In the genomic region with DNA sequence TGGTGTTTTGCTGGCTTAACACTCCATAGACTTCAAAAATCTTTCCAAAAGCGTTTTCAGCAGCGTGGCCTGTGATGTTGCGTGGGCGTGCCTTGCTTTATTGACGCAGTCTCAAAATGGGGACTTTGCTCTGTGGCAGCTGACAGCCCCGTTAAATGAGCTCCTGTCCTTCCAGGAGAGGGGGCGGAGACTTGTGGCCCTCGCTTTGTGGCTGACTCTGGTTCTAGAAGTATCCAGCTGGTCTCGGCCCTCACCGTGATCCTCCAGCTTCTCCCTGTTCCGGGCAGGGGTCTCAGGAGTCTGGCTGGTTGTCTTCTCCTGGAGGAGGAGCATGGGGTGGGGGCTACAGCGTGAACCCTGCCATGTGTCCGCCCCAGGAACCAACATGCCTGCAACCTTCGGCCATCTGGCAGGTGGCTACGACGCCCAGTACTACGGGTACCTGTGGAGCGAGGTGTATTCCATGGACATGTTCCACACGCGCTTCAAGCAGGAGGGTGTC, we compare ENCODE assay signal across 1 cellular context.
A peak's percentile ranks its signal among the peaks of the same experiment; 100 is the strongest.
TF ChIP-seq lines count a peak whose summit lies in the region.

No MANE protein-coding gene starts in this region.

TF ChIP-seq in HepG2, 621 proteins besides CTCF, POLR2A, EP300 and RAD21 (continued from another document and continues in another):
- TF ChIP-seq, protein P1, sequence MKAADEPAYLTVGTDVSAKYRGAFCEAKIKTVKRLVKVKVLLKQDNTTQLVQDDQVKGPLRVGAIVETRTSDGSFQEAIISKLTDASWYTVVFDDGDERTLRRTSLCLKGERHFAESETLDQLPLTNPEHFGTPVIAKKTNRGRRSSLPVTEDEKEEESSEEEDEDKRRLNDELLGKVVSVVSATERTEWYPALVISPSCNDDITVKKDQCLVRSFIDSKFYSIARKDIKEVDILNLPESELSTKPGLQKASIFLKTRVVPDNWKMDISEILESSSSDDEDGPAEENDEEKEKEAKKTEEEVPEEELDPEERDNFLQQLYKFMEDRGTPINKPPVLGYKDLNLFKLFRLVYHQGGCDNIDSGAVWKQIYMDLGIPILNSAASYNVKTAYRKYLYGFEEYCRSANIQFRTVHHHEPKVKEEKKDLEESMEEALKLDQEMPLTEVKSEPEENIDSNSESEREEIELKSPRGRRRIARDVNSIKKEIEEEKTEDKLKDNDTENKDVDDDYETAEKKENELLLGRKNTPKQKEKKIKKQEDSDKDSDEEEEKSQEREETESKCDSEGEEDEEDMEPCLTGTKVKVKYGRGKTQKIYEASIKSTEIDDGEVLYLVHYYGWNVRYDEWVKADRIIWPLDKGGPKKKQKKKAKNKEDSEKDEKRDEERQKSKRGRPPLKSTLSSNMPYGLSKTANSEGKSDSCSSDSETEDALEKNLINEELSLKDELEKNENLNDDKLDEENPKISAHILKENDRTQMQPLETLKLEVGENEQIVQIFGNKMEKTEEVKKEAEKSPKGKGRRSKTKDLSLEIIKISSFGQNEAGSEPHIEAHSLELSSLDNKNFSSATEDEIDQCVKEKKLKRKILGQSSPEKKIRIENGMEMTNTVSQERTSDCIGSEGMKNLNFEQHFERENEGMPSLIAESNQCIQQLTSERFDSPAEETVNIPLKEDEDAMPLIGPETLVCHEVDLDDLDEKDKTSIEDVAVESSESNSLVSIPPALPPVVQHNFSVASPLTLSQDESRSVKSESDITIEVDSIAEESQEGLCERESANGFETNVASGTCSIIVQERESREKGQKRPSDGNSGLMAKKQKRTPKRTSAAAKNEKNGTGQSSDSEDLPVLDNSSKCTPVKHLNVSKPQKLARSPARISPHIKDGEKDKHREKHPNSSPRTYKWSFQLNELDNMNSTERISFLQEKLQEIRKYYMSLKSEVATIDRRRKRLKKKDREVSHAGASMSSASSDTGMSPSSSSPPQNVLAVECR (CRISPR knock-in tag; IDR thresholded peaks at IDR 0.05; ENCODE audit: borderline replicate concordance): peak; percentile 77
- TF ChIP-seq BRCA1 (CRISPR knock-in tag; IDR thresholded peaks at IDR 0.05): no peak
- 0 out of 2 replicates have a peak, but pooled peaks have one; percentile 3 for TF ChIP-seq SMAD1 (CRISPR knock-in tag; IDR thresholded peaks at IDR 0.05; ENCODE audit: borderline replicate concordance, low read depth)
- no peak for TF ChIP-seq CCAR2 (optimal IDR thresholded peaks at IDR 0.05; ENCODE audit: low read depth, low read length)
- TF ChIP-seq, protein P2, sequence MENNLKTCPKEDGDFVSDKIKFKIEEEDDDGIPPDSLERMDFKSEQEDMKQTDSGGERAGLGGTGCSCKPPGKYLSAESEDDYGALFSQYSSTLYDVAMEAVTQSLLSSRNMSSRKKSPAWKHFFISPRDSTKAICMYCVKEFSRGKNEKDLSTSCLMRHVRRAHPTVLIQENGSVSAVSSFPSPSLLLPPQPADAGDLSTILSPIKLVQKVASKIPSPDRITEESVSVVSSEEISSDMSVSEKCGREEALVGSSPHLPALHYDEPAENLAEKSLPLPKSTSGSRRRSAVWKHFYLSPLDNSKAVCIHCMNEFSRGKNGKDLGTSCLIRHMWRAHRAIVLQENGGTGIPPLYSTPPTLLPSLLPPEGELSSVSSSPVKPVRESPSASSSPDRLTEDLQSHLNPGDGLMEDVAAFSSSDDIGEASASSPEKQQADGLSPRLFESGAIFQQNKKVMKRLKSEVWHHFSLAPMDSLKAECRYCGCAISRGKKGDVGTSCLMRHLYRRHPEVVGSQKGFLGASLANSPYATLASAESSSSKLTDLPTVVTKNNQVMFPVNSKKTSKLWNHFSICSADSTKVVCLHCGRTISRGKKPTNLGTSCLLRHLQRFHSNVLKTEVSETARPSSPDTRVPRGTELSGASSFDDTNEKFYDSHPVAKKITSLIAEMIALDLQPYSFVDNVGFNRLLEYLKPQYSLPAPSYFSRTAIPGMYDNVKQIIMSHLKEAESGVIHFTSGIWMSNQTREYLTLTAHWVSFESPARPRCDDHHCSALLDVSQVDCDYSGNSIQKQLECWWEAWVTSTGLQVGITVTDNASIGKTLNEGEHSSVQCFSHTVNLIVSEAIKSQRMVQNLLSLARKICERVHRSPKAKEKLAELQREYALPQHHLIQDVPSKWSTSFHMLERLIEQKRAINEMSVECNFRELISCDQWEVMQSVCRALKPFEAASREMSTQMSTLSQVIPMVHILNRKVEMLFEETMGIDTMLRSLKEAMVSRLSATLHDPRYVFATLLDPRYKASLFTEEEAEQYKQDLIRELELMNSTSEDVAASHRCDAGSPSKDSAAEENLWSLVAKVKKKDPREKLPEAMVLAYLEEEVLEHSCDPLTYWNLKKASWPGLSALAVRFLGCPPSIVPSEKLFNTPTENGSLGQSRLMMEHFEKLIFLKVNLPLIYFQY (CRISPR knock-in tag; IDR thresholded peaks at IDR 0.05; ENCODE audit: borderline replicate concordance): no peak
- no peak for TF ChIP-seq SRF (IDR thresholded peaks at IDR 0.05; ENCODE audit: low read depth, low read length)
- TF ChIP-seq, protein P3, sequence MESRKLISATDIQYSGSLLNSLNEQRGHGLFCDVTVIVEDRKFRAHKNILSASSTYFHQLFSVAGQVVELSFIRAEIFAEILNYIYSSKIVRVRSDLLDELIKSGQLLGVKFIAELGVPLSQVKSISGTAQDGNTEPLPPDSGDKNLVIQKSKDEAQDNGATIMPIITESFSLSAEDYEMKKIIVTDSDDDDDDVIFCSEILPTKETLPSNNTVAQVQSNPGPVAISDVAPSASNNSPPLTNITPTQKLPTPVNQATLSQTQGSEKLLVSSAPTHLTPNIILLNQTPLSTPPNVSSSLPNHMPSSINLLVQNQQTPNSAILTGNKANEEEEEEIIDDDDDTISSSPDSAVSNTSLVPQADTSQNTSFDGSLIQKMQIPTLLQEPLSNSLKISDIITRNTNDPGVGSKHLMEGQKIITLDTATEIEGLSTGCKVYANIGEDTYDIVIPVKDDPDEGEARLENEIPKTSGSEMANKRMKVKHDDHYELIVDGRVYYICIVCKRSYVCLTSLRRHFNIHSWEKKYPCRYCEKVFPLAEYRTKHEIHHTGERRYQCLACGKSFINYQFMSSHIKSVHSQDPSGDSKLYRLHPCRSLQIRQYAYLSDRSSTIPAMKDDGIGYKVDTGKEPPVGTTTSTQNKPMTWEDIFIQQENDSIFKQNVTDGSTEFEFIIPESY (CRISPR knock-in tag; IDR thresholded peaks at IDR 0.05): peak; percentile 30
- no peak for TF ChIP-seq ZBTB42 (CRISPR knock-in tag; IDR thresholded peaks at IDR 0.05)
- no peak for TF ChIP-seq TP53 (CRISPR knock-in tag; conservative IDR thresholded peaks at IDR 0.05)
- TF ChIP-seq RBFOX2 (IDR thresholded peaks at IDR 0.05; ENCODE audit: low read depth, low read length): no peak; the same call in 1 of the 2 replicates
- TF ChIP-seq, protein P4, sequence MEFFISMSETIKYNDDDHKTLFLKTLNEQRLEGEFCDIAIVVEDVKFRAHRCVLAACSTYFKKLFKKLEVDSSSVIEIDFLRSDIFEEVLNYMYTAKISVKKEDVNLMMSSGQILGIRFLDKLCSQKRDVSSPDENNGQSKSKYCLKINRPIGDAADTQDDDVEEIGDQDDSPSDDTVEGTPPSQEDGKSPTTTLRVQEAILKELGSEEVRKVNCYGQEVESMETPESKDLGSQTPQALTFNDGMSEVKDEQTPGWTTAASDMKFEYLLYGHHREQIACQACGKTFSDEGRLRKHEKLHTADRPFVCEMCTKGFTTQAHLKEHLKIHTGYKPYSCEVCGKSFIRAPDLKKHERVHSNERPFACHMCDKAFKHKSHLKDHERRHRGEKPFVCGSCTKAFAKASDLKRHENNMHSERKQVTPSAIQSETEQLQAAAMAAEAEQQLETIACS (CRISPR knock-in tag; IDR thresholded peaks at IDR 0.05): no peak
- TF ChIP-seq ONECUT2 (CRISPR knock-in tag; IDR thresholded peaks at IDR 0.05): 0 out of 2 replicates have a peak, but pooled peaks have one; percentile 12
- TF ChIP-seq ZNF333 (CRISPR knock-in tag; IDR thresholded peaks at IDR 0.05; ENCODE audit: borderline replicate concordance): no peak
- TF ChIP-seq NRL (CRISPR knock-in tag; IDR thresholded peaks at IDR 0.05; ENCODE audit: borderline replicate concordance): no peak
- no peak for TF ChIP-seq ZNF326 (CRISPR knock-in tag; IDR thresholded peaks at IDR 0.05; ENCODE audit: borderline replicate concordance)
- TF ChIP-seq FOXJ3 (CRISPR knock-in tag; IDR thresholded peaks at IDR 0.05; ENCODE audit: borderline replicate concordance): no peak
- TF ChIP-seq KDM5B (CRISPR knock-in tag; IDR thresholded peaks at IDR 0.05; ENCODE audit: borderline replicate concordance): peak; percentile 62; the same call in 1 of the 2 replicates
- TF ChIP-seq, protein P5, sequence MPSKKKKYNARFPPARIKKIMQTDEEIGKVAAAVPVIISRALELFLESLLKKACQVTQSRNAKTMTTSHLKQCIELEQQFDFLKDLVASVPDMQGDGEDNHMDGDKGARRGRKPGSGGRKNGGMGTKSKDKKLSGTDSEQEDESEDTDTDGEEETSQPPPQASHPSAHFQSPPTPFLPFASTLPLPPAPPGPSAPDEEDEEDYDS (CRISPR knock-in tag; IDR thresholded peaks at IDR 0.05): peak; percentile 55; the same call in 1 of the 2 replicates
- TF ChIP-seq, protein P6, sequence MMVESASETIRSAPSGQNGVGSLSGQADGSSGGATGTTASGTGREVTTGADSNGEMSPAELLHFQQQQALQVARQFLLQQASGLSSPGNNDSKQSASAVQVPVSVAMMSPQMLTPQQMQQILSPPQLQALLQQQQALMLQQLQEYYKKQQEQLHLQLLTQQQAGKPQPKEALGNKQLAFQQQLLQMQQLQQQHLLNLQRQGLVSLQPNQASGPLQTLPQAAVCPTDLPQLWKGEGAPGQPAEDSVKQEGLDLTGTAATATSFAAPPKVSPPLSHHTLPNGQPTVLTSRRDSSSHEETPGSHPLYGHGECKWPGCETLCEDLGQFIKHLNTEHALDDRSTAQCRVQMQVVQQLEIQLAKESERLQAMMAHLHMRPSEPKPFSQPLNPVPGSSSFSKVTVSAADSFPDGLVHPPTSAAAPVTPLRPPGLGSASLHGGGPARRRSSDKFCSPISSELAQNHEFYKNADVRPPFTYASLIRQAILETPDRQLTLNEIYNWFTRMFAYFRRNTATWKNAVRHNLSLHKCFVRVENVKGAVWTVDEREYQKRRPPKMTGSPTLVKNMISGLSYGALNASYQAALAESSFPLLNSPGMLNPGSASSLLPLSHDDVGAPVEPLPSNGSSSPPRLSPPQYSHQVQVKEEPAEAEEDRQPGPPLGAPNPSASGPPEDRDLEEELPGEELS (CRISPR knock-in tag; IDR thresholded peaks at IDR 0.05): 0 out of 2 replicates have a peak, but pooled peaks have one; percentile 21
- peak; percentile 53; the same call in 1 of the 2 replicates for TF ChIP-seq MTA1 (CRISPR knock-in tag; IDR thresholded peaks at IDR 0.05; ENCODE audit: borderline replicate concordance)
- TF ChIP-seq ZNF432 (CRISPR knock-in tag; IDR thresholded peaks at IDR 0.05; ENCODE audit: borderline replicate concordance): no peak
- no peak for TF ChIP-seq SATB2 (CRISPR knock-in tag; IDR thresholded peaks at IDR 0.05)
- no peak for TF ChIP-seq ZBTB1 (CRISPR knock-in tag; IDR thresholded peaks at IDR 0.05; ENCODE audit: borderline replicate concordance)
- TF ChIP-seq ZFP41 (CRISPR knock-in tag; IDR thresholded peaks at IDR 0.05; ENCODE audit: borderline replicate concordance): no peak
- TF ChIP-seq ZNF607 (CRISPR knock-in tag; IDR thresholded peaks at IDR 0.05; ENCODE audit: borderline replicate concordance): no peak
- TF ChIP-seq ZBTB38 (CRISPR knock-in tag; IDR thresholded peaks at IDR 0.05): peak; percentile 64; the same call in 1 of the 2 replicates
- TF ChIP-seq, protein P7, sequence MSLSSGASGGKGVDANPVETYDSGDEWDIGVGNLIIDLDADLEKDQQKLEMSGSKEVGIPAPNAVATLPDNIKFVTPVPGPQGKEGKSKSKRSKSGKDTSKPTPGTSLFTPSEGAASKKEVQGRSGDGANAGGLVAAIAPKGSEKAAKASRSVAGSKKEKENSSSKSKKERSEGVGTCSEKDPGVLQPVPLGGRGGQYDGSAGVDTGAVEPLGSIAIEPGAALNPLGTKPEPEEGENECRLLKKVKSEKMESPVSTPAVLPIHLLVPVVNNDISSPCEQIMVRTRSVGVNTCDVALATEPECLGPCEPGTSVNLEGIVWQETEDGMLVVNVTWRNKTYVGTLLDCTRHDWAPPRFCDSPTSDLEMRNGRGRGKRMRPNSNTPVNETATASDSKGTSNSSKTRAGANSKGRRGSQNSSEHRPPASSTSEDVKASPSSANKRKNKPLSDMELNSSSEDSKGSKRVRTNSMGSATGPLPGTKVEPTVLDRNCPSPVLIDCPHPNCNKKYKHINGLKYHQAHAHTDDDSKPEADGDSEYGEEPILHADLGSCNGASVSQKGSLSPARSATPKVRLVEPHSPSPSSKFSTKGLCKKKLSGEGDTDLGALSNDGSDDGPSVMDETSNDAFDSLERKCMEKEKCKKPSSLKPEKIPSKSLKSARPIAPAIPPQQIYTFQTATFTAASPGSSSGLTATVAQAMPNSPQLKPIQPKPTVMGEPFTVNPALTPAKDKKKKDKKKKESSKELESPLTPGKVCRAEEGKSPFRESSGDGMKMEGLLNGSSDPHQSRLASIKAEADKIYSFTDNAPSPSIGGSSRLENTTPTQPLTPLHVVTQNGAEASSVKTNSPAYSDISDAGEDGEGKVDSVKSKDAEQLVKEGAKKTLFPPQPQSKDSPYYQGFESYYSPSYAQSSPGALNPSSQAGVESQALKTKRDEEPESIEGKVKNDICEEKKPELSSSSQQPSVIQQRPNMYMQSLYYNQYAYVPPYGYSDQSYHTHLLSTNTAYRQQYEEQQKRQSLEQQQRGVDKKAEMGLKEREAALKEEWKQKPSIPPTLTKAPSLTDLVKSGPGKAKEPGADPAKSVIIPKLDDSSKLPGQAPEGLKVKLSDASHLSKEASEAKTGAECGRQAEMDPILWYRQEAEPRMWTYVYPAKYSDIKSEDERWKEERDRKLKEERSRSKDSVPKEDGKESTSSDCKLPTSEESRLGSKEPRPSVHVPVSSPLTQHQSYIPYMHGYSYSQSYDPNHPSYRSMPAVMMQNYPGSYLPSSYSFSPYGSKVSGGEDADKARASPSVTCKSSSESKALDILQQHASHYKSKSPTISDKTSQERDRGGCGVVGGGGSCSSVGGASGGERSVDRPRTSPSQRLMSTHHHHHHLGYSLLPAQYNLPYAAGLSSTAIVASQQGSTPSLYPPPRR (CRISPR knock-in tag; IDR thresholded peaks at IDR 0.05; ENCODE audit: borderline replicate concordance): 0 out of 2 replicates have a peak, but pooled peaks have one; percentile 25
- TF ChIP-seq ATM (IDR thresholded peaks at IDR 0.05; ENCODE audit: borderline replicate concordance): no peak
- peak; percentile 32; the same call in 1 of the 2 replicates for TF ChIP-seq CEBPG (CRISPR knock-in tag; IDR thresholded peaks at IDR 0.05)
- TF ChIP-seq CBX5 (CRISPR knock-in tag; IDR thresholded peaks at IDR 0.05; ENCODE audit: borderline replicate concordance): no peak
- TF ChIP-seq HOXA3 (CRISPR knock-in tag; IDR thresholded peaks at IDR 0.05): peak; percentile 86; the same call in 1 of the 2 replicates
- no peak for TF ChIP-seq ZNF616 (CRISPR knock-in tag; IDR thresholded peaks at IDR 0.05; ENCODE audit: low read depth)
- TF ChIP-seq TEAD3 (CRISPR knock-in tag; optimal IDR thresholded peaks at IDR 0.05; ENCODE audit: borderline replicate concordance): peak; percentile 53
- TF ChIP-seq SMC3 (IDR thresholded peaks at IDR 0.05; ENCODE audit: low read length): no peak
- no peak for TF ChIP-seq HNRNPUL1 (IDR thresholded peaks at IDR 0.05; ENCODE audit: low read depth, low read length)
- TF ChIP-seq MXI1 (IDR thresholded peaks at IDR 0.05; ENCODE audit: borderline replicate concordance, low read depth, low read length): peak; percentile 22; the same call in 1 of the 3 replicates
- TF ChIP-seq CENPT (CRISPR knock-in tag; IDR thresholded peaks at IDR 0.05; ENCODE audit: low read depth): no peak
- TF ChIP-seq STAG1 (CRISPR knock-in tag; IDR thresholded peaks at IDR 0.05): no peak
- TF ChIP-seq, protein P8, sequence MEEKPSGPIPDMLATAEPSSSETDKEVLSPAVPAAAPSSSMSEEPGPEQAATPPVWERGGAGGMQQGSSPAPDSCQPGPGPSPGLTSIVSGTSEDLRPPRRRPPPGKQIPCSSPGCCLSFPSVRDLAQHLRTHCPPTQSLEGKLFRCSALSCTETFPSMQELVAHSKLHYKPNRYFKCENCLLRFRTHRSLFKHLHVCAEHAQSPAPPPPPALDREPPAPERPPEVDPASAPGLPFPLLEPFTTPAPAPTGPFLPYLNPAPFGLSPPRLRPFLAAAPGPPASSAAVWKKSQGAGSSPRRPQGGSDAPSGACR (CRISPR knock-in tag; IDR thresholded peaks at IDR 0.05): no peak
- TF ChIP-seq KLF6 (CRISPR knock-in tag; IDR thresholded peaks at IDR 0.05): no peak
